Comparison of ENCODE assay signal across 1 cellular context in genomic region chr7:36214608-36215016, GRCh38.
TF ChIP-seq lines count a peak whose summit lies in the region.

No MANE protein-coding gene starts in this region.

TF ChIP-seq in HepG2, 621 proteins besides CTCF, POLR2A, EP300 and RAD21 (continued from another document):
- TF ChIP-seq MYPOP (CRISPR knock-in tag; IDR thresholded peaks at IDR 0.05) (no peak), AGO1 (IDR thresholded peaks at IDR 0.05; ENCODE audit: low read depth, low read length, poor library complexity, severe bottlenecking) (no peak), DBP (CRISPR knock-in tag; IDR thresholded peaks at IDR 0.05; ENCODE audit: not compliant biosample characterization) (no peak), PRDM15 (CRISPR knock-in tag; IDR thresholded peaks at IDR 0.05) (no peak), EEA1 (CRISPR knock-in tag; IDR thresholded peaks at IDR 0.05; ENCODE audit: borderline replicate concordance) (no peak), U2AF2 (IDR thresholded peaks at IDR 0.05; ENCODE audit: low read depth, low read length) (no peak), ZNF660 (CRISPR knock-in tag; IDR thresholded peaks at IDR 0.05; ENCODE audit: borderline replicate concordance, low read depth) (no peak), ZNF652 (CRISPR knock-in tag; IDR thresholded peaks at IDR 0.05; ENCODE audit: borderline replicate concordance, low read depth) (no peak), ZSCAN12 (CRISPR knock-in tag; IDR thresholded peaks at IDR 0.05) (no peak), EHMT2 (IDR thresholded peaks at IDR 0.05; ENCODE audit: borderline replicate concordance, low read depth, low read length) (no peak), ZHX1 (CRISPR knock-in tag; IDR thresholded peaks at IDR 0.05; ENCODE audit: low read depth) (no peak), AHR (CRISPR knock-in tag; IDR thresholded peaks at IDR 0.05) (no peak), ZNF564 (CRISPR knock-in tag; IDR thresholded peaks at IDR 0.05) (no peak), ZNF704 (CRISPR knock-in tag; IDR thresholded peaks at IDR 0.05; ENCODE audit: borderline replicate concordance) (no peak), KDM1A (CRISPR knock-in tag; IDR thresholded peaks at IDR 0.05) (no peak), ZFY (CRISPR knock-in tag; IDR thresholded peaks at IDR 0.05) (no peak)
TF ChIP-seq in HepG2: peak in this region for 0.
